1 cellular context compared by ENCODE assay signal in the genomic region with DNA sequence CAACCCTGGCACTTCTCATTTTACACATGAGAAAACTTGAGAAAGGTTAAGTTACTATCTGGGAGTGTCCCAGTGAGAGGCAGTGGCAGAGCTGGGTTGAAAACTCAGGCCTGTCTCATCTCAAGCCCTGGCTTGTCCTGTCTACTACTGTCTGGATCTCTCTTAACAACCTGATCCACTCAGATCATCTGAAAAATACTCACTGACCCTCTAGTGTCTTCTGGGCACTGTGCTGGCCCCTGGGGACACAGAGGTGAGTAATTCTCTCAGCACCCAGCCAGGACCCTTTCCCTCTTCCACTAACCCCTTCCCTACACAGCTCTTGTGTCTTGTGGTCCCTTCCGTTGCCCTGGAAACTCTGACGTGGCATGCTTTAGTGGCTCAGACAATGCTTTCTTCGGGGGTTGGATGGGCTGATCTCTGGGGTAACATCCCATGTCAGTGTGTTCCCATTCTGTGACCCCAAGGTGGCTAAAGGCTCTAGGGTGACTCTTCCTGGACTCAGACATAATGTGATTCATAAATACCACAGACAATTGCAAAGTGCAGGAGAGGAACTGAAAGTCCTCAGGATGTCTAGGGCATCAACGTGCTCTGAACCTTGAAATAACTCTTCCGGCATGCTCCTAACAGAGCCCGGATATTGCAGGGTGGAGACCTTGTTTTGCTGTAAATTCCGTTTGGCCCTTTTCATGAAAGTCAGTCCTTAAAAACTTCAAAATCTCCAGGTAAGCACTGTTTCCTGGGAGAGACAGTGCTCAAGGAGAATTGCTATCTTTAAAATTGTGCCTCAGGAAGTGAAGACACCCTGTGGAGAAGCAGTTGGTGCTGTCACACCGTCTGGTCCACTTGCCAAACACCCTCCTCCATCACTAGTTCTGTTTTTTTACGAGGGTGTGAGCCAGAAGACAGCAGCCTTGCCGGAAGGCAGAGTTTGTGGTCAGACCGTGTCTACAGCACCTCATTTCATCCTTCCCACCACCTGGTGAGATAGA.
A peak's percentile ranks its signal among the peaks of the same experiment; 100 is the strongest.
TF ChIP-seq lines count a peak whose summit lies in the region.

No MANE protein-coding gene starts in this region.

TF ChIP-seq in GM12878, 131 proteins besides CTCF, POLR2A, EP300 and RAD21 (continued from another document and continues in another):
- TF ChIP-seq PKNOX1 (IDR thresholded peaks at IDR 0.05) = no peak; the same call in none of the 2 replicates
- peak; percentile 93 for TF ChIP-seq EED (IDR thresholded peaks at IDR 0.05; ENCODE audit: low read depth)
- TF ChIP-seq ZSCAN29 (IDR thresholded peaks at IDR 0.05) = no peak
- TF ChIP-seq BMI1 (IDR thresholded peaks at IDR 0.05; ENCODE audit: borderline replicate concordance) = peak; percentile 70
- no peak for TF ChIP-seq HDAC2 (IDR thresholded peaks at IDR 0.05)
- TF ChIP-seq, protein P1, sequence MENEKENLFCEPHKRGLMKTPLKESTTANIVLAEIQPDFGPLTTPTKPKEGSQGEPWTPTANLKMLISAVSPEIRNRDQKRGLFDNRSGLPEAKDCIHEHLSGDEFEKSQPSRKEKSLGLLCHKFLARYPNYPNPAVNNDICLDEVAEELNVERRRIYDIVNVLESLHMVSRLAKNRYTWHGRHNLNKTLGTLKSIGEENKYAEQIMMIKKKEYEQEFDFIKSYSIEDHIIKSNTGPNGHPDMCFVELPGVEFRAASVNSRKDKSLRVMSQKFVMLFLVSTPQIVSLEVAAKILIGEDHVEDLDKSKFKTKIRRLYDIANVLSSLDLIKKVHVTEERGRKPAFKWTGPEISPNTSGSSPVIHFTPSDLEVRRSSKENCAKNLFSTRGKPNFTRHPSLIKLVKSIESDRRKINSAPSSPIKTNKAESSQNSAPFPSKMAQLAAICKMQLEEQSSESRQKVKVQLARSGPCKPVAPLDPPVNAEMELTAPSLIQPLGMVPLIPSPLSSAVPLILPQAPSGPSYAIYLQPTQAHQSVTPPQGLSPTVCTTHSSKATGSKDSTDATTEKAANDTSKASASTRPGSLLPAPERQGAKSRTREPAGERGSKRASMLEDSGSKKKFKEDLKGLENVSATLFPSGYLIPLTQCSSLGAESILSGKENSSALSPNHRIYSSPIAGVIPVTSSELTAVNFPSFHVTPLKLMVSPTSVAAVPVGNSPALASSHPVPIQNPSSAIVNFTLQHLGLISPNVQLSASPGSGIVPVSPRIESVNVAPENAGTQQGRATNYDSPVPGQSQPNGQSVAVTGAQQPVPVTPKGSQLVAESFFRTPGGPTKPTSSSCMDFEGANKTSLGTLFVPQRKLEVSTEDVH (IDR thresholded peaks at IDR 0.05; ENCODE audit: low read depth, partially characterized antibody) = peak; percentile 27
- peak; percentile 97 for TF ChIP-seq IRF4 (IDR thresholded peaks at IDR 0.05; ENCODE audit: low read depth, low read length)
- no peak for TF ChIP-seq HSF1 (IDR thresholded peaks at IDR 0.05; ENCODE audit: low read depth, low read length)
- TF ChIP-seq BCLAF1 (IDR thresholded peaks at IDR 0.05) = no peak
- TF ChIP-seq PAX5 (IDR thresholded peaks at IDR 0.05; ENCODE audit: borderline replicate concordance, low read depth, low read length) = peak; percentile 96
- TF ChIP-seq BRCA1 (IDR thresholded peaks at IDR 0.05; ENCODE audit: low read depth, low read length) = no peak
- TF ChIP-seq, protein P2, sequence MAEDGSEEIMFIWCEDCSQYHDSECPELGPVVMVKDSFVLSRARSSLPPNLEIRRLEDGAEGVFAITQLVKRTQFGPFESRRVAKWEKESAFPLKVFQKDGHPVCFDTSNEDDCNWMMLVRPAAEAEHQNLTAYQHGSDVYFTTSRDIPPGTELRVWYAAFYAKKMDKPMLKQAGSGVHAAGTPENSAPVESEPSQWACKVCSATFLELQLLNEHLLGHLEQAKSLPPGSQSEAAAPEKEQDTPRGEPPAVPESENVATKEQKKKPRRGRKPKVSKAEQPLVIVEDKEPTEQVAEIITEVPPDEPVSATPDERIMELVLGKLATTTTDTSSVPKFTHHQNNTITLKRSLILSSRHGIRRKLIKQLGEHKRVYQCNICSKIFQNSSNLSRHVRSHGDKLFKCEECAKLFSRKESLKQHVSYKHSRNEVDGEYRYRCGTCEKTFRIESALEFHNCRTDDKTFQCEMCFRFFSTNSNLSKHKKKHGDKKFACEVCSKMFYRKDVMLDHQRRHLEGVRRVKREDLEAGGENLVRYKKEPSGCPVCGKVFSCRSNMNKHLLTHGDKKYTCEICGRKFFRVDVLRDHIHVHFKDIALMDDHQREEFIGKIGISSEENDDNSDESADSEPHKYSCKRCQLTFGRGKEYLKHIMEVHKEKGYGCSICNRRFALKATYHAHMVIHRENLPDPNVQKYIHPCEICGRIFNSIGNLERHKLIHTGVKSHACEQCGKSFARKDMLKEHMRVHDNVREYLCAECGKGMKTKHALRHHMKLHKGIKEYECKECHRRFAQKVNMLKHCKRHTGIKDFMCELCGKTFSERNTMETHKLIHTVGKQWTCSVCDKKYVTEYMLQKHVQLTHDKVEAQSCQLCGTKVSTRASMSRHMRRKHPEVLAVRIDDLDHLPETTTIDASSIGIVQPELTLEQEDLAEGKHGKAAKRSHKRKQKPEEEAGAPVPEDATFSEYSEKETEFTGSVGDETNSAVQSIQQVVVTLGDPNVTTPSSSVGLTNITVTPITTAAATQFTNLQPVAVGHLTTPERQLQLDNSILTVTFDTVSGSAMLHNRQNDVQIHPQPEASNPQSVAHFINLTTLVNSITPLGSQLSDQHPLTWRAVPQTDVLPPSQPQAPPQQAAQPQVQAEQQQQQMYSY (CRISPR knock-in tag; IDR thresholded peaks at IDR 0.05) = no peak
- TF ChIP-seq RELA (IDR thresholded peaks at IDR 0.05; ENCODE audit: borderline replicate concordance, partially characterized antibody) = peak; percentile 14
- TF ChIP-seq MEF2B (IDR thresholded peaks at IDR 0.05; ENCODE audit: partially characterized antibody, poor library complexity, severe bottlenecking) = peak; percentile 96
- no peak for TF ChIP-seq TAF1 (IDR thresholded peaks at IDR 0.05; ENCODE audit: borderline replicate concordance, low read depth, low read length)
- TF ChIP-seq USF2 (IDR thresholded peaks at IDR 0.05; ENCODE audit: borderline replicate concordance, low read depth, low read length) = no peak
- no peak for TF ChIP-seq TCF7 (IDR thresholded peaks at IDR 0.05; ENCODE audit: borderline replicate concordance)
- no peak for TF ChIP-seq ZNF274 (IDR thresholded peaks at IDR 0.05; ENCODE audit: insufficient read depth, insufficient read length)
- no peak for TF ChIP-seq NR2C2 (IDR thresholded peaks at IDR 0.05; ENCODE audit: borderline replicate concordance, control insufficient read depth, insufficient read length, low read depth)
- TF ChIP-seq ZNF622 (IDR thresholded peaks at IDR 0.05) = no peak
- TF ChIP-seq HCFC1 (IDR thresholded peaks at IDR 0.05; ENCODE audit: low read length) = no peak
- TF ChIP-seq, protein P3, sequence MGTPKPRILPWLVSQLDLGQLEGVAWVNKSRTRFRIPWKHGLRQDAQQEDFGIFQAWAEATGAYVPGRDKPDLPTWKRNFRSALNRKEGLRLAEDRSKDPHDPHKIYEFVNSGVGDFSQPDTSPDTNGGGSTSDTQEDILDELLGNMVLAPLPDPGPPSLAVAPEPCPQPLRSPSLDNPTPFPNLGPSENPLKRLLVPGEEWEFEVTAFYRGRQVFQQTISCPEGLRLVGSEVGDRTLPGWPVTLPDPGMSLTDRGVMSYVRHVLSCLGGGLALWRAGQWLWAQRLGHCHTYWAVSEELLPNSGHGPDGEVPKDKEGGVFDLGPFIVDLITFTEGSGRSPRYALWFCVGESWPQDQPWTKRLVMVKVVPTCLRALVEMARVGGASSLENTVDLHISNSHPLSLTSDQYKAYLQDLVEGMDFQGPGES (IDR thresholded peaks at IDR 0.05) = no peak
- TF ChIP-seq EGR1 (IDR thresholded peaks at IDR 0.05; ENCODE audit: borderline replicate concordance in 1 of 2, low read depth in 2 of 2, low read length in 2 of 2) = peak in 1 of 2 experiments; percentile 20; a peak in 1 of 3 replicates
- TF ChIP-seq, protein P4, sequence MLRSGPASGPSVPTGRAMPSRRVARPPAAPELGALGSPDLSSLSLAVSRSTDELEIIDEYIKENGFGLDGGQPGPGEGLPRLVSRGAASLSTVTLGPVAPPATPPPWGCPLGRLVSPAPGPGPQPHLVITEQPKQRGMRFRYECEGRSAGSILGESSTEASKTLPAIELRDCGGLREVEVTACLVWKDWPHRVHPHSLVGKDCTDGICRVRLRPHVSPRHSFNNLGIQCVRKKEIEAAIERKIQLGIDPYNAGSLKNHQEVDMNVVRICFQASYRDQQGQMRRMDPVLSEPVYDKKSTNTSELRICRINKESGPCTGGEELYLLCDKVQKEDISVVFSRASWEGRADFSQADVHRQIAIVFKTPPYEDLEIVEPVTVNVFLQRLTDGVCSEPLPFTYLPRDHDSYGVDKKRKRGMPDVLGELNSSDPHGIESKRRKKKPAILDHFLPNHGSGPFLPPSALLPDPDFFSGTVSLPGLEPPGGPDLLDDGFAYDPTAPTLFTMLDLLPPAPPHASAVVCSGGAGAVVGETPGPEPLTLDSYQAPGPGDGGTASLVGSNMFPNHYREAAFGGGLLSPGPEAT (IDR thresholded peaks at IDR 0.05; ENCODE audit: low read depth) = peak; percentile 73
- TF ChIP-seq RCOR1 (conservative IDR thresholded peaks at IDR 0.05; ENCODE audit: low read depth, low read length) = no peak; the same call in none of the 2 replicates
- TF ChIP-seq NFIC (IDR thresholded peaks at IDR 0.05; ENCODE audit: low read depth, low read length) = peak; percentile 89
- TF ChIP-seq POLR2AphosphoS2 (IDR thresholded peaks at IDR 0.05; ENCODE audit: low read depth, low read length) = no peak
- TF ChIP-seq LARP7 (IDR thresholded peaks at IDR 0.05) = no peak; the same call in 1 of the 2 replicates
- peak; percentile 81; the same call in 1 of the 2 replicates for TF ChIP-seq TBL1XR1 (IDR thresholded peaks at IDR 0.05; ENCODE audit: low read depth, low read length)
- no peak for TF ChIP-seq STAT1 (conservative IDR thresholded peaks at IDR 0.05)
- TF ChIP-seq, protein P5, sequence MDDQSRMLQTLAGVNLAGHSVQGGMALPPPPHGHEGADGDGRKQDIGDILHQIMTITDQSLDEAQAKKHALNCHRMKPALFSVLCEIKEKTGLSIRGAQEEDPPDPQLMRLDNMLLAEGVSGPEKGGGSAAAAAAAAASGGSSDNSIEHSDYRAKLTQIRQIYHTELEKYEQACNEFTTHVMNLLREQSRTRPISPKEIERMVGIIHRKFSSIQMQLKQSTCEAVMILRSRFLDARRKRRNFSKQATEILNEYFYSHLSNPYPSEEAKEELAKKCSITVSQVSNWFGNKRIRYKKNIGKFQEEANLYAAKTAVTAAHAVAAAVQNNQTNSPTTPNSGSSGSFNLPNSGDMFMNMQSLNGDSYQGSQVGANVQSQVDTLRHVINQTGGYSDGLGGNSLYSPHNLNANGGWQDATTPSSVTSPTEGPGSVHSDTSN (IDR thresholded peaks at IDR 0.05; ENCODE audit: insufficient replicate concordance, low read depth, low read length) = no peak
- no peak for TF ChIP-seq SIX5 (IDR thresholded peaks at IDR 0.05; ENCODE audit: low read depth, low read length, severe bottlenecking)
- TF ChIP-seq RUNX3 (IDR thresholded peaks at IDR 0.05; ENCODE audit: low read length) = peak; percentile 86
- peak; percentile 42; the same call in 1 of the 2 replicates for TF ChIP-seq SMARCA5 (IDR thresholded peaks at IDR 0.05)
